Comparison of ENCODE assay signal across 8 cellular contexts in genomic region chr5:131796793-131797693, GRCh38. TPM values are rescaled to one million over a fixed set of nuclear protein-coding genes. Genes with fewer than 3 reads are reported as not detected.
DNase-seq lines count a peak whose midpoint lies in the region; ATAC-seq and TF ChIP-seq lines count a peak whose summit lies in the region.

Gene FNIP1 (minus strand): TSS chr5:131797017. CDS start chr5:131796921, 96 bp downstream.

- DNase-seq in DND-41, result peak; percentile 98
- DNase-seq in GM23248, result peak; percentile 100
- DNase-seq in Kasumi-1 (lab: John Stamatoyannopoulos, UW), result peak; percentile 94 to 95
- peak; percentile 95 for DNase-seq in RPMI7951 (ENCODE audit: low read depth)
- DNase-seq in activated T-helper 1 cell treated with anti-CD3 and anti-CD28 coated beads, Interleukin-12 subunit alpha, Interleukin-12 subunit beta, Interleukin-2, Interleukin-4 antibody, amounts not matched to agents 30 ng/mL and 10 ng/mL and 1 ng/mL, durations not matched to agents 14 hours and 24 hours and 36 hours (ENCODE audit: low spot score), result peak; percentile 98
- peak; percentile 97 for DNase-seq in fibroblast of gingiva (ENCODE audit: low read depth)
- DNase-seq in naive thymus-derived CD4-positive, alpha-beta T cell, result peak; percentile 96 to 99 (median 97)
- DNase-seq in stimulated activated naive B cell treated with anti-CD40 and anti-IgM and Interleukin-4, amounts not matched to agents 10 μg/mL and 1 μg/mL and 100 μg/mL, for 72 hours, result peak; percentile 98

- intact Hi-C loops in activated T-helper 1 cell treated with anti-CD3 and anti-CD28 coated beads, Interleukin-12 subunit alpha, Interleukin-12 subunit beta, Interleukin-2, Interleukin-4 antibody, amounts not matched to agents 30 ng/mL and 10 ng/mL and 1 ng/mL, durations not matched to agents 14 hours and 24 hours and 36 hours (cut with micrococcal nuclease), result loop anchor here (1.0 to 10.0 kb wide), 14 partner anchors 50 to 1165 kb away; partner anchors contain the start of genes AFF4, LYRM7 and RAPGEF6
- intact Hi-C loops in naive thymus-derived CD4-positive, alpha-beta T cell (cut with micrococcal nuclease), result loop anchor here (1.0 to 10.0 kb wide), 18 partner anchors 50 to 1168 kb away; partner anchors contain the start of genes RAPGEF6 (in 2 of the 2), AFF4 (in 1 of the 2), CDC42SE2 (in 1 of the 2) and GDF9 (in 1 of the 2)

- CTCF ChIA-PET in naive thymus-derived CD4-positive, alpha-beta T cell (lab: Charles Lee), result interaction anchor here (0.6 to 2.0 kb wide), 4 partner anchors 14 to 211 kb away, joined by 3 to 11 read pairs (median 3); no protein-coding TSS in a partner anchor

- H2AFZ ChIP-seq in DND-41 (ENCODE audit: low read depth, low read length) (peak within 1 kb of the TSS; percentile 94), GM23248 (peak within 1 kb of the TSS; percentile 88)

- in situ Hi-C loops in GM23248 (cut with MboI), result no loop called here

- H3K4me3 Mint-ChIP-seq in activated T-helper 1 cell treated with anti-CD3 and anti-CD28 coated beads, Interleukin-12 subunit alpha, Interleukin-12 subunit beta, Interleukin-2, Interleukin-4 antibody, amounts not matched to agents 30 ng/mL and 10 ng/mL and 1 ng/mL, durations not matched to agents 14 hours and 24 hours and 36 hours, result peak within 1 kb of the TSS; percentile 97
- H3K4me3 Mint-ChIP-seq in naive thymus-derived CD4-positive, alpha-beta T cell, result peak within 1 kb of the TSS; percentile 88 to 99 (median 97)
- peak within 1 kb of the TSS; percentile 97 to 99 for H3K4me3 Mint-ChIP-seq in stimulated activated naive B cell treated with anti-CD40 and anti-IgM and Interleukin-4, amounts not matched to agents 10 μg/mL and 1 μg/mL and 100 μg/mL, for 72 hours

- H3K27me3 ChIP-seq in DND-41 (ENCODE audit: insufficient read depth, low read length, poor library complexity) (no peaks in the 10 kb centered on the region), GM23248 (replicated peaks; ENCODE audit: insufficient read depth) (no peaks in the 10 kb centered on the region)
- no peaks in the 10 kb centered on the region for H3K27me3 ChIP-seq in naive thymus-derived CD4-positive, alpha-beta T cell (ENCODE audit: control insufficient read depth in 2 of 2, insufficient read depth in 2 of 2, low read length in 2 of 2)

- H3K27me3 Mint-ChIP-seq in activated T-helper 1 cell treated with anti-CD3 and anti-CD28 coated beads, Interleukin-12 subunit alpha, Interleukin-12 subunit beta, Interleukin-2, Interleukin-4 antibody, amounts not matched to agents 30 ng/mL and 10 ng/mL and 1 ng/mL, durations not matched to agents 14 hours and 24 hours and 36 hours (ENCODE audit: insufficient read depth), result peaks cover under 1% of the 10 kb centered on the region
- H3K27me3 Mint-ChIP-seq in naive thymus-derived CD4-positive, alpha-beta T cell, result peaks cover 0 to 10% (median 0%) of the 10 kb centered on the region in 5 donors
- no peaks in the 10 kb centered on the region for H3K27me3 Mint-ChIP-seq in stimulated activated naive B cell treated with anti-CD40 and anti-IgM and Interleukin-4, amounts not matched to agents 10 μg/mL and 1 μg/mL and 100 μg/mL, for 72 hours

- 0 to 1% methylated on average over 54 to 74 of the region's 79 CpGs for WGBS in GM23248 (ENCODE audit: low coverage in 1 of 2, low lambda C conversion rate in 2 of 2, missing lambda C conversion rate in 2 of 2), 2 experiments

- H3K9ac ChIP-seq in DND-41 (ENCODE audit: low read depth, low read length) (peak within 1 kb of the TSS; percentile 95), GM23248 (peak within 1 kb of the TSS; percentile 100)

- H3K4me1 ChIP-seq in DND-41 (ENCODE audit: insufficient read depth, low read length) (peaks cover 34% of the 10 kb centered on the region), GM23248 (ENCODE audit: insufficient read depth) (peaks cover 18% of the 10 kb centered on the region)
- peaks cover 0 to 19% of the 10 kb centered on the region in 2 donors for H3K4me1 ChIP-seq in naive thymus-derived CD4-positive, alpha-beta T cell (ENCODE audit: control insufficient read depth in 2 of 2, insufficient read depth in 2 of 2, low read length in 2 of 2)

- H3K79me2 ChIP-seq in DND-41 (ENCODE audit: insufficient read depth, low read length) (peaks cover 53% of the 10 kb centered on the region), GM23248 (ENCODE audit: insufficient read depth) (peaks cover 48% of the 10 kb centered on the region)

- H3K27ac Mint-ChIP-seq in activated T-helper 1 cell treated with anti-CD3 and anti-CD28 coated beads, Interleukin-12 subunit alpha, Interleukin-12 subunit beta, Interleukin-2, Interleukin-4 antibody, amounts not matched to agents 30 ng/mL and 10 ng/mL and 1 ng/mL, durations not matched to agents 14 hours and 24 hours and 36 hours, result peak within 1 kb of the TSS; percentile 93
- H3K27ac Mint-ChIP-seq in naive thymus-derived CD4-positive, alpha-beta T cell, result peak within 1 kb of the TSS; percentile 92 to 98 (median 97)
- peak within 1 kb of the TSS; percentile 97 for H3K27ac Mint-ChIP-seq in stimulated activated naive B cell treated with anti-CD40 and anti-IgM and Interleukin-4, amounts not matched to agents 10 μg/mL and 1 μg/mL and 100 μg/mL, for 72 hours

- H3K27ac ChIP-seq in DND-41 (ENCODE audit: low read length) (peak within 1 kb of the TSS; percentile 90), GM23248 (peak within 1 kb of the TSS; percentile 99)
- peak within 1 kb of the TSS; percentile 95 for H3K27ac ChIP-seq in naive thymus-derived CD4-positive, alpha-beta T cell (ENCODE audit: low read depth, low read length)

- ATAC-seq in DND-41 (ENCODE audit: insufficient read depth, low read depth), result peak; percentile 93
- peak; percentile 98 for ATAC-seq in naive thymus-derived CD4-positive, alpha-beta T cell
- peak; percentile 93 to 96 for ATAC-seq in stimulated activated naive B cell treated with anti-CD40 and anti-IgM and Interleukin-4, amounts not matched to agents 10 μg/mL and 1 μg/mL and 100 μg/mL, for 72 hours (replicated peaks)

- H3K9me3 Mint-ChIP-seq in activated T-helper 1 cell treated with anti-CD3 and anti-CD28 coated beads, Interleukin-12 subunit alpha, Interleukin-12 subunit beta, Interleukin-2, Interleukin-4 antibody, amounts not matched to agents 30 ng/mL and 10 ng/mL and 1 ng/mL, durations not matched to agents 14 hours and 24 hours and 36 hours, result no peaks in the 10 kb centered on the region
- H3K9me3 Mint-ChIP-seq in naive thymus-derived CD4-positive, alpha-beta T cell, result peaks cover 0 to 1% (median 0%) of the 10 kb centered on the region in 11 donors
- H3K9me3 Mint-ChIP-seq in stimulated activated naive B cell treated with anti-CD40 and anti-IgM and Interleukin-4, amounts not matched to agents 10 μg/mL and 1 μg/mL and 100 μg/mL, for 72 hours, result no peaks in the 10 kb centered on the region

- peak; percentile 7 for TF ChIP-seq CTCF in DND-41 (IDR thresholded peaks at IDR 0.05; ENCODE audit: borderline replicate concordance, extremely low read depth, low read length, poor library complexity, severe bottlenecking)

- H3K9me3 ChIP-seq in DND-41 (ENCODE audit: insufficient read depth, low read length, severe bottlenecking), result no peaks in the 10 kb centered on the region
- no peaks in the 10 kb centered on the region for H3K9me3 ChIP-seq in GM23248 (ENCODE audit: low read depth)
- no peaks in the 10 kb centered on the region for H3K9me3 ChIP-seq in naive thymus-derived CD4-positive, alpha-beta T cell (ENCODE audit: control insufficient read depth in 2 of 3, low read length in 3 of 3)

- H4K20me1 ChIP-seq in DND-41 (ENCODE audit: insufficient read depth, low read length) (peaks cover 14% of the 10 kb centered on the region), GM23248 (ENCODE audit: insufficient read depth) (peaks cover 9% of the 10 kb centered on the region)

- H3K4me1 Mint-ChIP-seq in activated T-helper 1 cell treated with anti-CD3 and anti-CD28 coated beads, Interleukin-12 subunit alpha, Interleukin-12 subunit beta, Interleukin-2, Interleukin-4 antibody, amounts not matched to agents 30 ng/mL and 10 ng/mL and 1 ng/mL, durations not matched to agents 14 hours and 24 hours and 36 hours (ENCODE audit: low read depth), result peaks cover 21% of the 10 kb centered on the region
- H3K4me1 Mint-ChIP-seq in naive thymus-derived CD4-positive, alpha-beta T cell, result peaks cover 11 to 41% (median 36%) of the 10 kb centered on the region in 7 donors
- peaks cover 8 to 30% of the 10 kb centered on the region in 2 donors for H3K4me1 Mint-ChIP-seq in stimulated activated naive B cell treated with anti-CD40 and anti-IgM and Interleukin-4, amounts not matched to agents 10 μg/mL and 1 μg/mL and 100 μg/mL, for 72 hours

- no peaks in the 10 kb centered on the region for H3K9me2 ChIP-seq in GM23248 (ENCODE audit: insufficient read depth)

- POLR2A ChIA-PET in naive thymus-derived CD4-positive, alpha-beta T cell (lab: Charles Lee), result interaction anchor here (0.6 to 2.8 kb wide), 12 partner anchors 9 to 393 kb away, joined by 3 to 18 read pairs (median 3); partner anchors contain the start of gene RAPGEF6

- H3K36me3 Mint-ChIP-seq in activated T-helper 1 cell treated with anti-CD3 and anti-CD28 coated beads, Interleukin-12 subunit alpha, Interleukin-12 subunit beta, Interleukin-2, Interleukin-4 antibody, amounts not matched to agents 30 ng/mL and 10 ng/mL and 1 ng/mL, durations not matched to agents 14 hours and 24 hours and 36 hours (ENCODE audit: low read depth), result peaks cover 16% of the 10 kb centered on the region
- H3K36me3 Mint-ChIP-seq in naive thymus-derived CD4-positive, alpha-beta T cell, result peaks cover 0 to 22% (median 0%) of the 10 kb centered on the region in 5 donors
- peaks cover 10% of the 10 kb centered on the region in 2 donors for H3K36me3 Mint-ChIP-seq in stimulated activated naive B cell treated with anti-CD40 and anti-IgM and Interleukin-4, amounts not matched to agents 10 μg/mL and 1 μg/mL and 100 μg/mL, for 72 hours

- H3K36me3 ChIP-seq in DND-41 (ENCODE audit: insufficient read depth, low read length) (peaks cover 8% of the 10 kb centered on the region; the same call in 1 of the 2 replicates), GM23248 (ENCODE audit: low read depth) (no peaks in the 10 kb centered on the region)
- H3K36me3 ChIP-seq in naive thymus-derived CD4-positive, alpha-beta T cell (ENCODE audit: control insufficient read depth in 2 of 3, insufficient read depth in 3 of 3, low read length in 3 of 3), result peaks cover 0 to 8% (median 0%) of the 10 kb centered on the region in 3 experiments

- no peaks in the 10 kb centered on the region for H3F3A ChIP-seq in GM23248 (ENCODE audit: insufficient read depth)

- H3K4me3 ChIP-seq in DND-41 (ENCODE audit: low read depth in 1 of 2, low read length in 2 of 2) (peak within 1 kb of the TSS; percentile 80 to 97), GM23248 (peak within 1 kb of the TSS; percentile 85)
- H3K4me3 ChIP-seq in naive thymus-derived CD4-positive, alpha-beta T cell (ENCODE audit: low read length), result peak within 1 kb of the TSS; percentile 90

- H3K4me2 ChIP-seq in DND-41 (ENCODE audit: insufficient read depth, low read length) (peak within 1 kb of the TSS; percentile 96), GM23248 (ENCODE audit: unreplicated experiment) (peak within 1 kb of the TSS; percentile 90)

RNA-seq across cellular contexts. Expression of gene FNIP1, which starts in this region (rescaled TPM):
- 21.6 and 25.8 TPM in 2 replicates for total RNA-seq in GM23248 (2014; rRNA removed; shearing (Covaris generic))
- polyA plus RNA-seq in GM23248 (2016; fragmentation: Nextera tagmentation; extraction: Ambion mirVana), result 8.8 and 10.3 TPM in 2 replicates
- 24.5 and 28.5 TPM in 2 replicates for total RNA-seq in RPMI7951 (2014; rRNA removed; shearing (Covaris generic))
- total RNA-seq in activated T-helper 1 cell treated with anti-CD3 and anti-CD28 coated beads, Interleukin-12 subunit alpha, Interleukin-12 subunit beta, Interleukin-2, Interleukin-4 antibody, amounts not matched to agents 30 ng/mL and 10 ng/mL and 1 ng/mL, durations not matched to agents 14 hours and 24 hours and 36 hours, result 18.8 and 19.0 TPM in 2 replicates
- 10 to 100 TPM; 30.5 to 48.5 (median 40.3) TPM for total RNA-seq in naive thymus-derived CD4-positive, alpha-beta T cell
- 10 to 100 TPM in 1 of 2 donors, 1 to 10 TPM in 1; 8.8 to 11.3 TPM for polyA plus RNA-seq in naive thymus-derived CD4-positive, alpha-beta T cell

Comparison
In these comparisons a context has a peak if more than half of its experiments do, and no peak if none do; other contexts are left out.
1. Peak in every context shown above with its lines: DNase-seq, ATAC-seq, H3K4me3 ChIP-seq and H3K27ac ChIP-seq.